ENCODE assay signal across 3 cellular contexts in genomic region chr6:35817515-35817914, GRCh38.
TF ChIP-seq lines count a peak whose summit lies in the region.

No MANE protein-coding gene starts in this region.

TF ChIP-seq in HEK293, 187 proteins besides CTCF, POLR2A, EP300 and RAD21:
- TF ChIP-seq ZBTB6 (tag by site-specific recombination; IDR thresholded peaks at IDR 0.05) (no peak), ZNF184 (tag by site-specific recombination; IDR thresholded peaks at IDR 0.05) (peak; percentile 100), OVOL3 (tag by site-specific recombination; IDR thresholded peaks at IDR 0.05) (no peak), ZNF311 (tag by site-specific recombination; IDR thresholded peaks at IDR 0.05; ENCODE audit: borderline replicate concordance) (no peak)
TF ChIP-seq in HEK293: peak in this region for 1.

TF ChIP-seq in K562, 482 proteins besides CTCF, POLR2A, EP300 and RAD21:
- peak; percentile 83 for TF ChIP-seq RBM25 (IDR thresholded peaks at IDR 0.05; ENCODE audit: low read depth, low read length, severe bottlenecking)
- no peak for TF ChIP-seq ZSCAN32 (CRISPR knock-in tag; IDR thresholded peaks at IDR 0.05)
- TF ChIP-seq ZNF184 (CRISPR knock-in tag; IDR thresholded peaks at IDR 0.05): peak; percentile 95
- peak in 1 of 2 experiments; percentile 59; a peak in 2 of 3 replicates for TF ChIP-seq CBX3 (IDR thresholded peaks at IDR 0.05; ENCODE audit: borderline replicate concordance in 1 of 2, low read length in 2 of 2)
- no peak for TF ChIP-seq FOSL1 (tag; conservative IDR thresholded peaks at IDR 0.05)
- no peak for TF ChIP-seq MEF2A (IDR thresholded peaks at IDR 0.05; ENCODE audit: control insufficient read depth, low read depth, low read length)
- peak; percentile 70; the same call in 1 of the 2 replicates for TF ChIP-seq BCOR (IDR thresholded peaks at IDR 0.05)

TF ChIP-seq in H1, 55 proteins besides CTCF, POLR2A, EP300 and RAD21:
- TF ChIP-seq RFX5 (IDR thresholded peaks at IDR 0.05; ENCODE audit: borderline replicate concordance, low read depth, low read length) (no peak), KDM1A (IDR thresholded peaks at IDR 0.05; ENCODE audit: borderline replicate concordance, low read length) (0 out of 2 replicates have a peak, but pooled peaks have one; percentile 18), HDAC6 (IDR thresholded peaks at IDR 0.05; ENCODE audit: low read depth, low read length) (no peak), RNF2 (IDR thresholded peaks at IDR 0.05; ENCODE audit: borderline replicate concordance, low read depth, low read length, missing control alignments, poor library complexity, severe bottlenecking) (no peak)
TF ChIP-seq in H1: peak in this region for 1.
